In genomic region chr19:7916137-7916907, GRCh38 we compare ENCODE assay signal across 6 cellular contexts. TPM values are rescaled to one million over a fixed set of nuclear protein-coding genes. Genes with fewer than 3 reads are reported as not detected.
DNase-seq lines count a peak whose midpoint lies in the region; ATAC-seq and TF ChIP-seq lines count a peak whose summit lies in the region.

No MANE protein-coding gene starts in this region.

- peak overlapping the region; percentile 42 for H3K9ac ChIP-seq in parathyroid adenoma

- TF ChIP-seq CTCF in breast epithelium (IDR thresholded peaks at IDR 0.05) (no peak), parathyroid adenoma (IDR thresholded peaks at IDR 0.05) (no peak)

- no peak for TF ChIP-seq POLR2A in breast epithelium (IDR thresholded peaks at IDR 0.05)

- H2AFZ ChIP-seq in parathyroid adenoma = peak overlapping the region; percentile 65

- DNase-seq in CD1c-positive myeloid dendritic cell (ENCODE audit: extremely low spot score) (peak; percentile 79), NCI-H510A treated with DMSO at 0.1 percent for 48 hours (lab: John Stamatoyannopoulos, UW) (peak; percentile 35), breast epithelium (ENCODE audit: low spot score in 2 of 2) (no peak), NCI-H128 (lab: John Stamatoyannopoulos, UW; ENCODE audit: unreplicated experiment) (no peak)

- no peak overlapping the region for H3K27ac ChIP-seq in breast epithelium
- H3K27ac ChIP-seq in parathyroid adenoma = peak overlapping the region; percentile 83

- no peak for ATAC-seq in GM19467 (IDR thresholded peaks at IDR 0.05; ENCODE audit: unreplicated experiment)

- H3K4me2 ChIP-seq in parathyroid adenoma (ENCODE audit: low read length) = peak overlapping the region; percentile 61

- peaks cover 10 to 40% of the 10 kb centered on the region in 2 donors for H3K27me3 ChIP-seq in breast epithelium
- H3K27me3 ChIP-seq in parathyroid adenoma (ENCODE audit: control insufficient read depth, insufficient read depth, low read length) = no peaks in the 10 kb centered on the region

- peak overlapping the region; percentile 20 to 66 (median 39) for H3K4me3 ChIP-seq in breast epithelium
- H3K4me3 ChIP-seq in parathyroid adenoma (ENCODE audit: low read depth, low read length) = peak overlapping the region; percentile 47

- H3K36me3 ChIP-seq in breast epithelium (peaks cover 14% of the 10 kb centered on the region), parathyroid adenoma (ENCODE audit: control insufficient read depth, insufficient read depth, low read length) (no peaks in the 10 kb centered on the region)

- H3K9me3 ChIP-seq in breast epithelium (no peaks in the 10 kb centered on the region), parathyroid adenoma (ENCODE audit: control insufficient read depth, low read length) (no peaks in the 10 kb centered on the region)

- H3K79me2 ChIP-seq in parathyroid adenoma = no peaks in the 10 kb centered on the region

- H3K4me1 ChIP-seq in breast epithelium = peaks cover 9 to 23% of the 10 kb centered on the region in 2 donors
- peaks cover 3% of the 10 kb centered on the region for H3K4me1 ChIP-seq in parathyroid adenoma

- intact Hi-C loops in breast epithelium (cut with DNase I; ENCODE audit: low total_unique reads) = no loop called here

RNA-seq across cellular contexts. Expression of gene TGFBR3L, which starts 1.7 kb away (rescaled TPM):
- 1 to 10 TPM in 1 of 3 donors, not detected in 2; 2.3 TPM for total RNA-seq in breast epithelium

RNA-seq across cellular contexts. Expression of gene SNAPC2, which starts 3.8 kb away (rescaled TPM):
- total RNA-seq in breast epithelium = 10 to 100 TPM; 13.8 to 14.8 (median 13.8) TPM

RNA-seq across cellular contexts. Expression of gene CTXN1, which starts 9.6 kb away (rescaled TPM):
- 1 to 10 TPM in 2 of 3 donors, under 1 TPM in 1; 0.32 to 9.5 (median 5.6) TPM for total RNA-seq in breast epithelium

RNA-seq across cellular contexts. Expression of gene MAP2K7, which starts 12.6 kb away (rescaled TPM):
- 10 to 100 TPM; 13.3 to 17.1 (median 13.8) TPM for total RNA-seq in breast epithelium

RNA-seq across cellular contexts. Expression of gene TIMM44, which starts 27.1 kb away (rescaled TPM):
- 10 to 100 TPM; 29.3 to 59.6 (median 57.8) TPM for total RNA-seq in breast epithelium

Comparison
In these comparisons a context has a peak if more than half of its experiments do, and no peak if none do; other contexts are left out.
1. DNase-seq: peak in CD1c-positive myeloid dendritic cell (single experiment) and NCI-H510A treated with DMSO at 0.1 percent for 48 hours (single experiment); none in breast epithelium (0 of 2) and NCI-H128 (single experiment).